7 cellular contexts compared by ENCODE assay signal in the genomic region with DNA sequence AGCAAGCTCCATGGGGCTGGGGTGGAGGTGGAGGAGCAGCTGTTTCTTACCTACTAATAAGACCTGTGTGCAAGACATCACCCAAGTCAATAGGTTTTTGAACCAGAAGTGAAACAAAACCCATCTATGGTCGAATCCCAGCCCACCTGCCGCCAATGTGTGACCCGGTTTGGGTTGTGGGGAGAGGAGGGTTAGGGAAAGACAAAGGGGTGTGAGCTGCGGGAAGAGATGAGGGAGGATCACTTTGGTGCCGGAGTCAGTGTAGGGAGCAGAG. TPM values are rescaled to one million over a fixed set of nuclear protein-coding genes. Genes with fewer than 3 reads are reported as not detected.
DNase-seq lines count a peak whose midpoint lies in the region; ATAC-seq and TF ChIP-seq lines count a peak whose summit lies in the region.
"Had no signal": no experiment of that assay in that cellular context is flagged by ENCODE, and none has a peak within 500 bp of the region (broad histone marks: within the 10 kb centered on the region; RNA-seq: fewer than 3 reads in every experiment).

No MANE protein-coding gene starts in this region.

- H3K4me3 Mint-ChIP-seq in CD4-positive, alpha-beta T cell: peak overlapping the region; percentile 99
- peak overlapping the region; percentile 92 for H3K4me3 Mint-ChIP-seq in memory B cell

- H3K36me3 Mint-ChIP-seq in CD4-positive, alpha-beta T cell (ENCODE audit: low read depth): peaks cover 56% of the 10 kb centered on the region
- peaks cover 6% of the 10 kb centered on the region for H3K36me3 Mint-ChIP-seq in memory B cell

- POLR2A ChIA-PET in CD4-positive, alpha-beta T cell (lab: Charles Lee): interaction anchor here (0.7 to 2.5 kb wide), 17 partner anchors 9 to 239 kb away, joined by 3 to 17 read pairs (median 4); a partner anchor contains a TSS

- intact Hi-C loops in CD4-positive, alpha-beta T cell (cut with DNase I, micrococcal nuclease): loop anchor here in 1 of 2 experiments (5.0 kb wide), 2 partner anchors 95 to 330 kb away; no protein-coding TSS in a partner anchor

- H3K27ac ChIP-seq in CD4-positive, alpha-beta T cell (ENCODE audit: low read depth, low read length): peak overlapping the region; percentile 83
- H3K27ac ChIP-seq in RWPE2 (ENCODE audit: poor library complexity, severe bottlenecking): peak overlapping the region; percentile 81

- CTCF ChIA-PET in CD4-positive, alpha-beta T cell (lab: Charles Lee): interaction anchor here (1.0 kb wide), 1 partner anchor 21 kb away, joined by 4 read pairs; no protein-coding TSS in a partner anchor

- peaks cover 28% of the 10 kb centered on the region for H3K4me1 Mint-ChIP-seq in CD4-positive, alpha-beta T cell (ENCODE audit: low read depth)
- peaks cover 20% of the 10 kb centered on the region for H3K4me1 Mint-ChIP-seq in memory B cell

- DNase-seq in CD4-positive, alpha-beta T cell: no peak
- DNase-seq in RWPE2 (ENCODE audit: low spot score) (no peak), memory B cell (ENCODE audit: low spot score in 2 of 2) (no peak), OCI-M1 (lab: John Stamatoyannopoulos, UW) (no peak), SHP77 (lab: John Stamatoyannopoulos, UW) (no peak), NCI-H226 (no peak)
- DNase-seq: NCI-H2029 treated with DMSO at 0.1 percent for 48 hours had no signal

- peak overlapping the region; percentile 91 for H3K27ac Mint-ChIP-seq in CD4-positive, alpha-beta T cell
- peak overlapping the region; percentile 88 for H3K27ac Mint-ChIP-seq in memory B cell

- H3K9me3 Mint-ChIP-seq in CD4-positive, alpha-beta T cell: no peaks in the 10 kb centered on the region
- H3K9me3 Mint-ChIP-seq in memory B cell: no peaks in the 10 kb centered on the region

- H3K27me3 ChIP-seq in CD4-positive, alpha-beta T cell (ENCODE audit: control insufficient read depth, insufficient read depth, low read length): no peaks in the 10 kb centered on the region
- no peaks in the 10 kb centered on the region for H3K27me3 ChIP-seq in RWPE2 (ENCODE audit: insufficient read depth, poor library complexity, severe bottlenecking)

- H3K27me3 Mint-ChIP-seq in CD4-positive, alpha-beta T cell: no peaks in the 10 kb centered on the region
- H3K27me3 Mint-ChIP-seq in memory B cell: no peaks in the 10 kb centered on the region

- peak; percentile 4 for ATAC-seq in CD4-positive, alpha-beta T cell (ENCODE audit: poor library complexity)
- ATAC-seq in RWPE2 (ENCODE audit: low read depth): no peak
- ATAC-seq in memory B cell (ENCODE audit: low read depth): peak; percentile 5

- H3K9me3 ChIP-seq in CD4-positive, alpha-beta T cell (ENCODE audit: control insufficient read depth, low read length): no peaks in the 10 kb centered on the region
- H3K9me3 ChIP-seq in RWPE2 (ENCODE audit: severe bottlenecking): no peaks in the 10 kb centered on the region

- TF ChIP-seq CTCF in CD4-positive, alpha-beta T cell (IDR thresholded peaks at IDR 0.05): no peak
- TF ChIP-seq CTCF in RWPE2 (IDR thresholded peaks at IDR 0.05; ENCODE audit: poor library complexity, severe bottlenecking): no peak

- no peaks in the 10 kb centered on the region for H3K4me1 ChIP-seq in RWPE2 (ENCODE audit: insufficient read depth, poor library complexity, severe bottlenecking)

- no peaks in the 10 kb centered on the region for H3K36me3 ChIP-seq in RWPE2 (ENCODE audit: low read depth)

- peak overlapping the region; percentile 85 for H3K4me3 ChIP-seq in RWPE2 (ENCODE audit: severe bottlenecking)

RNA-seq across cellular contexts. Expression of a gene that starts 0.6 kb away (rescaled TPM):
- 10 to 100 TPM; 85.9 to 93.7 TPM for total RNA-seq in CD4-positive, alpha-beta T cell

RNA-seq across cellular contexts. Expression of a gene that starts 8.9 kb away (rescaled TPM):
- 10 to 100 TPM; 50.1 to 51.8 TPM for total RNA-seq in CD4-positive, alpha-beta T cell

RNA-seq across cellular contexts. Expression of a gene that starts 16.1 kb away (rescaled TPM):
- total RNA-seq in CD4-positive, alpha-beta T cell: 10 to 100 TPM; 89.6 to 97.0 TPM

RNA-seq across cellular contexts. Expression of a gene that starts 36.1 kb away (rescaled TPM):
- total RNA-seq in CD4-positive, alpha-beta T cell: 10 to 100 TPM; 84.8 to 87.6 TPM

RNA-seq across cellular contexts. Expression of a gene that starts 41.3 kb away (rescaled TPM):
- 10 to 100 TPM; 58.8 to 60.6 TPM for total RNA-seq in CD4-positive, alpha-beta T cell
